In the genomic region with DNA sequence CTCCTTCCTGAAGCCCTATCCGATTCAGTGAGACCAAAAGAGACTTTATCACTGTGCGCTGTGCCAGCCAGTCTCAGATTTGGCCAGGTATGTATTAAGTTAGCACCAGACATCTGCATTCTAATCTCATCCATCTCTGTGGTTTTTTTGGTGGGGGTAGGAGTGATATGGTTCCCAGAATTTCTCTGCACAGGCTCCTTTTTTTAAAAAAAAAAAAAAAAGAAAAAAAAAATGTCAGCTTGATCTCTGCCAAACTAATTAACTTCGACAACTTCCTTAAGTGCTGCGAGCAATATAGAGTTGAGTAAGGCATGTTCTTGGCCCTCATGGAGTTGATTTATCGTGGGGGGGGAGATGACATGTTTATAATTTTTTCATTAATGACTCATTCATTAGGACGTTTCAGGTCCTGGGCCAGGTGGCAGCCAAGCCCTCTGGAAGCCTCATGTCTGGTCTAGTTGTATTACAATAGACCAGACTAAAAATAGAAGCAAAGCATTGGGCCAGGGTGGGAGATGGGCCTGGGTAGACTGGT, we compare ENCODE assay signal across 11 cellular contexts. TPM values are rescaled to one million over a fixed set of nuclear protein-coding genes. Genes with fewer than 3 reads are reported as not detected.
A peak's percentile ranks its signal among the peaks of the same experiment; 100 is the strongest.
DNase-seq lines count a peak whose midpoint lies in the region; ATAC-seq, FAIRE-seq and TF ChIP-seq lines count a peak whose summit lies in the region.
"Had no signal": no experiment of that assay in that cellular context is flagged by ENCODE, and none has a peak within 500 bp of the region (broad histone marks: within the 10 kb centered on the region; RNA-seq: fewer than 3 reads in every experiment).

No MANE protein-coding gene starts in this region.

- H3K27me3 ChIP-seq in adipocyte (replicated peaks; ENCODE audit: control insufficient read depth, insufficient read depth, low read length) (no peaks in the 10 kb centered on the region), keratinocyte (ENCODE audit: control insufficient read depth, extremely low read depth, insufficient read depth, low read length) (no peaks in the 10 kb centered on the region), transverse colon (no peaks in the 10 kb centered on the region)

- no peak for TF ChIP-seq POLR2A in transverse colon (IDR thresholded peaks at IDR 0.05)

- peaks cover 6% of the 10 kb centered on the region for H3K9me1 ChIP-seq in keratinocyte (ENCODE audit: control insufficient read depth, extremely low read depth, insufficient read depth, low read length)

- peaks cover 58% of the 10 kb centered on the region for H3K4me1 Mint-ChIP-seq in T-helper 1 cell treated with Interleukin-12 subunit alpha and Interleukin-12 subunit beta and Interleukin-4 antibody, amounts not matched to agents 30 μg/mL and 1 μg/mL, for 36 hours (ENCODE audit: low read depth)
- H3K4me1 Mint-ChIP-seq in nephron progenitor cell = peaks cover 57% of the 10 kb centered on the region

- peak overlapping the region; percentile 75 for H2AFZ ChIP-seq in keratinocyte (ENCODE audit: control insufficient read depth, low read length)

- H3K4me1 ChIP-seq in adipocyte (ENCODE audit: control insufficient read depth, insufficient read depth, low read length) (peaks cover 42% of the 10 kb centered on the region), keratinocyte (ENCODE audit: control insufficient read depth, extremely low read depth, insufficient read depth, low read length) (peaks cover 52% of the 10 kb centered on the region), transverse colon (peaks cover 14 to 53% (median 19%) of the 10 kb centered on the region in 4 donors)

- peaks cover 11% of the 10 kb centered on the region for H3K27me3 Mint-ChIP-seq in T-helper 1 cell treated with Interleukin-12 subunit alpha and Interleukin-12 subunit beta and Interleukin-4 antibody, amounts not matched to agents 30 μg/mL and 1 μg/mL, for 36 hours (ENCODE audit: low read depth)
- H3K27me3 Mint-ChIP-seq in nephron progenitor cell (ENCODE audit: low read depth, poor library complexity) = peaks cover 13% of the 10 kb centered on the region

- peaks cover 9% of the 10 kb centered on the region for H3K9me3 Mint-ChIP-seq in T-helper 1 cell treated with Interleukin-12 subunit alpha and Interleukin-12 subunit beta and Interleukin-4 antibody, amounts not matched to agents 30 μg/mL and 1 μg/mL, for 36 hours
- peaks cover 18% of the 10 kb centered on the region for H3K9me3 Mint-ChIP-seq in nephron progenitor cell

- TF ChIP-seq CTCF in keratinocyte (optimal IDR thresholded peaks at IDR 0.05 in 1 of 3, IDR thresholded peaks at IDR 0.05 in 1 of 3, conservative IDR thresholded peaks at IDR 0.05 in 1 of 3; ENCODE audit: extremely low read depth in 1 of 3, insufficient read depth in 2 of 3, low read length in 3 of 3) (no peak), transverse colon (IDR thresholded peaks at IDR 0.05) (no peak), GM20000 (IDR thresholded peaks at IDR 0.05; ENCODE audit: extremely low read depth, missing control alignments) (no peak), nephron progenitor cell (IDR thresholded peaks at IDR 0.05) (no peak)

- dilution Hi-C loops in keratinocyte (cut with MboI; ENCODE audit: extremely low pct_ligation_motif_present, low sequenced_read_pairs) = no loop called here

- H3K36me3 Mint-ChIP-seq in T-helper 1 cell treated with Interleukin-12 subunit alpha and Interleukin-12 subunit beta and Interleukin-4 antibody, amounts not matched to agents 30 μg/mL and 1 μg/mL, for 36 hours (ENCODE audit: low read depth) = peaks cover 11% of the 10 kb centered on the region
- peaks cover 9% of the 10 kb centered on the region for H3K36me3 Mint-ChIP-seq in nephron progenitor cell (ENCODE audit: low read depth)

- no peaks in the 10 kb centered on the region for H3K36me3 ChIP-seq in adipocyte (ENCODE audit: control insufficient read depth, insufficient read depth, low read length, severe bottlenecking)
- no peaks in the 10 kb centered on the region for H3K36me3 ChIP-seq in keratinocyte (ENCODE audit: control insufficient read depth in 2 of 2, extremely low read depth in 1 of 2, insufficient read depth in 2 of 2, low read length in 2 of 2)
- no peaks in the 10 kb centered on the region for H3K36me3 ChIP-seq in transverse colon

- TF ChIP-seq EP300 in transverse colon (IDR thresholded peaks at IDR 0.05; ENCODE audit: low read depth) = no peak

- H3K4me3 ChIP-seq in adipocyte (ENCODE audit: low read length) = peak overlapping the region; percentile 72
- peak overlapping the region in 2 of 3 experiments; percentile 29 to 37 for H3K4me3 ChIP-seq in keratinocyte (ENCODE audit: control insufficient read depth in 2 of 3, extremely low read depth in 1 of 3, insufficient read depth in 2 of 3, low read depth in 1 of 3, low read length in 3 of 3)
- H3K4me3 ChIP-seq in transverse colon = no peak overlapping the region

- 26 to 45% methylated on average over 6 of the region's 6 CpGs for WGBS in transverse colon (ENCODE audit: low coverage in 1 of 2), 2 donors

- no peak for ATAC-seq in GM21825 (IDR thresholded peaks at IDR 0.05; ENCODE audit: unreplicated experiment)

- H3K9ac ChIP-seq in adipocyte (ENCODE audit: low read length) (peak overlapping the region; percentile 79), keratinocyte (ENCODE audit: control insufficient read depth, extremely low read depth, insufficient read depth, low read length) (peak overlapping the region; percentile 83)

- FAIRE-seq in keratinocyte (lab: Jason Lieb, UNC) = no peak

- in situ Hi-C loops in transverse colon (cut with MboI; ENCODE audit: low pct_ligation_motif_present in 1 of 4, low pct_unique_long_range_greater_than_20kb in 1 of 4, low sequenced_read_pairs in 3 of 4) = loop anchor here in 1 of 4 donors (25.0 kb wide), 1 partner anchor 96 kb away; no protein-coding TSS in a partner anchor

- peak overlapping the region; percentile 97 for H3K27ac ChIP-seq in keratinocyte (ENCODE audit: control insufficient read depth, insufficient read depth, low read length)
- peak overlapping the region; percentile 60 to 85 (median 70) for H3K27ac ChIP-seq in transverse colon

- H3K4me2 ChIP-seq in keratinocyte (ENCODE audit: control insufficient read depth, extremely low read depth, insufficient read depth, low read depth, low read length) = peak overlapping the region; percentile 88

- peaks cover 44% of the 10 kb centered on the region for H3K79me2 ChIP-seq in keratinocyte (ENCODE audit: control insufficient read depth, insufficient read depth, low read length)

- intact Hi-C loops in transverse colon (cut with DNase I; ENCODE audit: low total_unique reads) = no loop called here

- H3K27ac Mint-ChIP-seq in T-helper 1 cell treated with Interleukin-12 subunit alpha and Interleukin-12 subunit beta and Interleukin-4 antibody, amounts not matched to agents 30 μg/mL and 1 μg/mL, for 36 hours = peak overlapping the region; percentile 4
- no peak overlapping the region for H3K27ac Mint-ChIP-seq in nephron progenitor cell

- peak overlapping the region; percentile 15 for H3K4me3 Mint-ChIP-seq in T-helper 1 cell treated with Interleukin-12 subunit alpha and Interleukin-12 subunit beta and Interleukin-4 antibody, amounts not matched to agents 30 μg/mL and 1 μg/mL, for 36 hours
- no peak overlapping the region for H3K4me3 Mint-ChIP-seq in nephron progenitor cell

- DNase-seq in T-helper 1 cell (no peak), adipocyte (ENCODE audit: low read depth) (peak; percentile 9), keratinocyte (ENCODE audit: low read depth, low spot score) (peak; percentile 83), transverse colon (no peak), GM20000 (ENCODE audit: low spot score) (no peak), nephron progenitor cell (no peak)
- DNase-seq: ACHN; activated CD8-positive, alpha-beta memory T cell treated with anti-CD3 and anti-CD28 coated beads for 24 hours; stimulated activated CD4-positive, alpha-beta T cell treated with anti-CD3 and anti-CD28 coated beads, Interleukin-12 subunit alpha, Interleukin-12 subunit beta, amount 100 ng/mL, for 4 hours had no signal

- no peaks in the 10 kb centered on the region for H3K9me3 ChIP-seq in adipocyte (ENCODE audit: control insufficient read depth, low read length)
- H3K9me3 ChIP-seq in keratinocyte (ENCODE audit: control insufficient read depth, low read depth, low read length) = no peaks in the 10 kb centered on the region
- H3K9me3 ChIP-seq in transverse colon = no peaks in the 10 kb centered on the region

- no peaks in the 10 kb centered on the region for H4K20me1 ChIP-seq in keratinocyte (ENCODE audit: control insufficient read depth, extremely low read depth, insufficient read depth, low read length)

RNA-seq across cellular contexts. Expression of a gene that starts 12.9 kb away (rescaled TPM):
- 21.3 to 31.7 TPM (median 21.6 TPM) in 3 replicates for polyA plus RNA-seq in keratinocyte
- polyA plus RNA-seq in keratinocyte (2011; ENCODE audit: low read depth) = 37.9 TPM
- polyA plus RNA-seq in keratinocyte (2011; cell fraction: cytosol; rRNA removed) = 18.2 and 24.9 TPM in 2 replicates
- polyA plus RNA-seq in keratinocyte (2011; cell fraction: nucleus; rRNA removed) = 49.2 and 56.1 TPM in 2 replicates
- 24.4 and 26.0 TPM in 2 replicates for polyA plus RNA-seq in keratinocyte (2012; ENCODE audit: low replicate concordance)
- 60.3 to 98.2 TPM (median 80.2 TPM) in 3 replicates for polyA minus RNA-seq in keratinocyte
- 24.7 TPM for polyA minus RNA-seq in keratinocyte (2011; cell fraction: cytosol; rRNA and poly(A)+ RNA removed)
- polyA minus RNA-seq in keratinocyte (2011; cell fraction: nucleus; rRNA and poly(A)+ RNA removed) = 51.4 and 62.5 TPM in 2 replicates
- 10 to 100 TPM in 1 of 4 donors, 1 to 10 TPM in 3; 4.4 to 66.2 (median 5.1) TPM for total RNA-seq in transverse colon

Comparison
In these comparisons a context has a peak if more than half of its experiments do, and no peak if none do; other contexts are left out.
1. DNase-seq: peak in adipocyte (single experiment) and keratinocyte (single experiment); none in T-helper 1 cell (0 of 5), transverse colon (single experiment), GM20000 (single experiment) and nephron progenitor cell (single experiment).
2. H3K4me3 ChIP-seq: peak in adipocyte (single experiment) and keratinocyte (2 of 3); none in transverse colon (0 of 4).